ENCODE assay signal across 9 cellular contexts in genomic region chr5:163914911-163915310, GRCh38.
DNase-seq lines count a peak whose midpoint lies in the region; ATAC-seq and TF ChIP-seq lines count a peak whose summit lies in the region.
"Had no signal": no experiment of that assay in that cellular context is flagged by ENCODE, and none has a peak within 500 bp of the region (broad histone marks: within the 10 kb centered on the region; RNA-seq: fewer than 3 reads in every experiment).

No MANE protein-coding gene starts in this region.

- no peak for TF ChIP-seq CTCF in omental fat pad (IDR thresholded peaks at IDR 0.05)

- DNase-seq in NCI-H226, result peak; percentile 64
- DNase-seq in left colon, result peak; percentile 55 to 65
- DNase-seq in stimulated activated CD4-positive, alpha-beta T cell treated with anti-CD3 and anti-CD28 coated beads, Interleukin-4, amount 100 ng/mL, for 4 hours, result no peak
- no peak for DNase-seq in omental fat pad (ENCODE audit: low spot score)
- DNase-seq in activated CD8-positive, alpha-beta memory T cell treated with anti-CD3 and anti-CD28 coated beads, Interleukin-2, amount 50 U/mL, for 48 hours, result no peak
- no peak for DNase-seq in globus pallidus (ENCODE audit: low spot score)
- DNase-seq: activated T-cell treated with anti-CD3 and anti-CD28 coated beads, Interleukin-2, amount 50 U/mL, for 1 hour had no signal

- intact Hi-C loops in left colon (cut with DNase I, micrococcal nuclease), result no loop called here

- ATAC-seq in GM18517 (IDR thresholded peaks at IDR 0.05; ENCODE audit: unreplicated experiment) (peak; percentile 47), HG02759 (IDR thresholded peaks at IDR 0.05; ENCODE audit: unreplicated experiment) (peak; percentile 46), left colon (peak; percentile 92), omental fat pad (ENCODE audit: low FRiP score) (no peak)

Comparison
In these comparisons a context has a peak if more than half of its experiments do, and no peak if none do; other contexts are left out.
1. DNase-seq: peak in NCI-H226 (single experiment) and left colon (2 of 2); none in stimulated activated CD4-positive, alpha-beta T cell treated with anti-CD3 and anti-CD28 coated beads, Interleukin-4, amount 100 ng/mL, for 4 hours (0 of 2), omental fat pad (single experiment), activated CD8-positive, alpha-beta memory T cell treated with anti-CD3 and anti-CD28 coated beads, Interleukin-2, amount 50 U/mL, for 48 hours (single experiment) and globus pallidus (single experiment).